In genomic region chr5:39149966-39150365, GRCh38 we compare ENCODE assay signal across 2 cellular contexts.
TF ChIP-seq lines count a peak whose summit lies in the region.

No MANE protein-coding gene starts in this region.

TF ChIP-seq in WTC11, 78 proteins besides CTCF, POLR2A, EP300 and RAD21:
- no peak for TF ChIP-seq ZNF121 (CRISPR knock-in tag; IDR thresholded peaks at IDR 0.05)
- TF ChIP-seq, protein P1, sequence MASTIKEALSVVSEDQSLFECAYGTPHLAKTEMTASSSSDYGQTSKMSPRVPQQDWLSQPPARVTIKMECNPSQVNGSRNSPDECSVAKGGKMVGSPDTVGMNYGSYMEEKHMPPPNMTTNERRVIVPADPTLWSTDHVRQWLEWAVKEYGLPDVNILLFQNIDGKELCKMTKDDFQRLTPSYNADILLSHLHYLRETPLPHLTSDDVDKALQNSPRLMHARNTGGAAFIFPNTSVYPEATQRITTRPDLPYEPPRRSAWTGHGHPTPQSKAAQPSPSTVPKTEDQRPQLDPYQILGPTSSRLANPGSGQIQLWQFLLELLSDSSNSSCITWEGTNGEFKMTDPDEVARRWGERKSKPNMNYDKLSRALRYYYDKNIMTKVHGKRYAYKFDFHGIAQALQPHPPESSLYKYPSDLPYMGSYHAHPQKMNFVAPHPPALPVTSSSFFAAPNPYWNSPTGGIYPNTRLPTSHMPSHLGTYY (CRISPR knock-in tag; IDR thresholded peaks at IDR 0.05) = no peak
- peak; percentile 65; the same call in 1 of the 2 replicates for TF ChIP-seq ZSCAN18 (CRISPR knock-in tag; IDR thresholded peaks at IDR 0.05)
- no peak for TF ChIP-seq FOXP1 (CRISPR knock-in tag; IDR thresholded peaks at IDR 0.05; ENCODE audit: borderline replicate concordance)
- TF ChIP-seq E2F1 (CRISPR knock-in tag; IDR thresholded peaks at IDR 0.05) = no peak
- no peak for TF ChIP-seq CREB1 (CRISPR knock-in tag; IDR thresholded peaks at IDR 0.05)
- TF ChIP-seq ETV6 (CRISPR knock-in tag; IDR thresholded peaks at IDR 0.05) = no peak
- TF ChIP-seq MXD4 (CRISPR knock-in tag; IDR thresholded peaks at IDR 0.05; ENCODE audit: borderline replicate concordance) = 0 out of 2 replicates have a peak, but pooled peaks have one; percentile 31
- TF ChIP-seq NR2C2 (CRISPR knock-in tag; IDR thresholded peaks at IDR 0.05) = no peak
- TF ChIP-seq EMX1 (CRISPR knock-in tag; IDR thresholded peaks at IDR 0.05) = no peak
- TF ChIP-seq, protein P2, sequence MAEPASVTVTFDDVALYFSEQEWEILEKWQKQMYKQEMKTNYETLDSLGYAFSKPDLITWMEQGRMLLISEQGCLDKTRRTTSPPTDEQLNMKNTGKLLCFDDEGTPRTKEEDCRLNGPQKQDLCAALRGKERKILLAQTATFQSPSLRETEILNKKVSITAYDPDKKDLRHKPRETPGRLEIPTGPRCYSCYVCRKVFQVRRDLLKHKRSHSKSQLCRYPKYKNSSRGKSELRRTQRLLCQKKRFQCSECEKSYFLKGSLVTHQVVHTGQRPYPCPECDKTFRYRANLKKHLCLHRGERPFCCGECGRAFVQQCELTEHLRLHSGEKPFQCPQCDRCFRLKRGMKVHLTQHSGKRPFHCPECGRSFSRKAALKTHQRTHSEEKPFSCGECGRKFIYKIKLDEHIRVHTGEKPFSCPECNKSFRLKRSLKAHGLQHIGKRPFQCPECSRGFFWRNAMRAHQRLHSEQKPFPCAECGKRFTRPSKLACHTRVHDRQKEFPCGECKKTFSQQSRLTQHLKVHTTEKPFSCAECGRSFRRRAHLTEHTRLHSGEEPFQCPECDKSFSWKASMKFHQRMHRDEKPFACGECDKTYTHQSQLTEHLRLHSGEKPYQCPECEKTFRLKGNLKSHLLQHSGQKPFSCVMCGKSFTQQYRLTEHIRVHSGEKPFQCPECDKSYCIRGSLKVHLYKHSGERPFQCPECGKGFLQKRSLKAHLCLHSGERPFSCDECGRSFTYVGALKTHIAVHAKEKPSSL (CRISPR knock-in tag; conservative IDR thresholded peaks at IDR 0.05) = no peak
- no peak for TF ChIP-seq HMGXB4 (CRISPR knock-in tag; IDR thresholded peaks at IDR 0.05)
- TF ChIP-seq SOX15 (CRISPR knock-in tag; IDR thresholded peaks at IDR 0.05) = no peak

TF ChIP-seq in H1, 55 proteins besides CTCF, POLR2A, EP300 and RAD21:
- TF ChIP-seq YY1 (IDR thresholded peaks at IDR 0.05; ENCODE audit: low read depth, low read length) (peak; percentile 72; the same call in 1 of the 2 replicates), HDAC2 (IDR thresholded peaks at IDR 0.05; ENCODE audit: borderline replicate concordance in 1 of 2, low read depth in 2 of 2, low read length in 2 of 2) (no peak)
